8 cellular contexts compared by ENCODE assay signal in the genomic region with DNA sequence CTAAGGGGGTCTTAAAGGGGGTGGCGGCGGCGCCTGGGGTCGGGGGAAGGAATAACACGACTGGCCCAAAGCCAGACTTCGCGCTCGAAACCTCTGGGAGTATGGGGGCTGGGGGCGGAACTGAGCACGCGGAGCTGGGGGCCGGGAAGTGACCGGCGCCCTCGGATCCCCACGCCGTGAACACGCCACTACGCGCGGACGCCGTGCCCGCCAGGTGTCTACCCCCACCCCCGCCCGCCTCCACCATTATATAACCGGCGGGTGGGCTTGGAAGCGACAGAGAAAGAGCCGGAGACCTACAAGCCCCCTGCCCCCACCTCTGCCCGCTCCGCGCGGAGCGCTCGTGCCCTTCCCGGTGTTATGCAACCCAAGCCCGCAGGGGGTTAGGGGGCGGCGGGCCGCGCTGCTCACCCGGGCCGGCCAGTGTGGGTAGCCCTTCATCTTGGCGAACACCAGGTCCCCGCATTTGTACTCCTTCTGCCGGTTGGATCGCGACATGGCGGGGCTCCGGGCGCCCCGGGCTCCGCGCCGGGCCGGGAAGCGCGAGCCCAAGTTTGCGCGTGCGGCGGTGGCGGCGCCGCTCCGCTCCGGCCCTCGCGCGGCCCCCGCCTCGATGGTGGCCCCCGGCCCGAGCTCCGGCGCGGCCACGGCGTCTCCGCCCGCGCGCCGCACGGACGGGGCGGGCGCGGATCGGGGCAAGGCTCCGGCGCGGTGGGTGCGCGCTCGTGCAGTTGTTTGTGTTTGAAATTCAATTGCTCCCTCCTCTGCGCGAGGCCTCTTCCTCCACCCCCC. TPM values are rescaled to one million over a fixed set of nuclear protein-coding genes. Genes with fewer than 3 reads are reported as not detected.
A peak's percentile ranks its signal among the peaks of the same experiment; 100 is the strongest.
DNase-seq lines count a peak whose midpoint lies in the region; ATAC-seq, FAIRE-seq and TF ChIP-seq lines count a peak whose summit lies in the region.

A gene (minus strand): TSS at position 744 of the 792 bp plus-strand sequence. CDS start 246 bp downstream, at position 498.

- no peaks in the 10 kb centered on the region for H3K27me3 Mint-ChIP-seq in T-helper 17 cell
- no peaks in the 10 kb centered on the region for H3K27me3 Mint-ChIP-seq in dendritic cell treated with granulocyte-macrophage colony-stimulating factor and Interleukin-4, amounts not matched to agents 40 ng/mL and 50 ng/mL, for 4 days
- H3K27me3 Mint-ChIP-seq in stimulated activated naive B cell treated with anti-CD40 and anti-IgM and Interleukin-4, amounts not matched to agents 10 μg/mL and 1 μg/mL and 100 μg/mL, for 72 hours = no peaks in the 10 kb centered on the region

- CTCF ChIA-PET in HepG2 (lab: Yijun Ruan, JAX; ENCODE audit: low intra/inter-chr PET ratio, low total read pairs) = no interaction called here

- H4K20me1 ChIP-seq in HepG2 (ENCODE audit: insufficient read depth, low read length) = peaks cover 5% of the 10 kb centered on the region

- peaks cover 2% of the 10 kb centered on the region for H3K36me3 Mint-ChIP-seq in T-helper 17 cell (ENCODE audit: low read depth)
- peaks cover 46% of the 10 kb centered on the region for H3K36me3 Mint-ChIP-seq in dendritic cell treated with granulocyte-macrophage colony-stimulating factor and Interleukin-4, amounts not matched to agents 40 ng/mL and 50 ng/mL, for 4 days (ENCODE audit: low read depth)
- H3K36me3 Mint-ChIP-seq in stimulated activated naive B cell treated with anti-CD40 and anti-IgM and Interleukin-4, amounts not matched to agents 10 μg/mL and 1 μg/mL and 100 μg/mL, for 72 hours = peaks cover 19 to 42% of the 10 kb centered on the region in 2 donors

- BruUV-seq in HepG2 (replicated peaks; lab: Mats Ljungman, UMichigan) = no TSS peak

- H3K9ac ChIP-seq in HepG2 (ENCODE audit: insufficient read depth, low read depth, low read length) = peak within 1 kb of the TSS; percentile 95

- no peak; a peak in 1 of 4 replicates for TF ChIP-seq POLR2A in HepG2 (IDR thresholded peaks at IDR 0.05; ENCODE audit: insufficient read depth in 1 of 2, low read depth in 2 of 2, low read length in 2 of 2)

- peak within 1 kb of the TSS; percentile 87 to 90 (median 88) for H3K4me3 ChIP-seq in HepG2 (replicated peaks in 1 of 3; ENCODE audit: insufficient read depth in 1 of 3, low read depth in 2 of 3, low read length in 3 of 3)

- no peaks in the 10 kb centered on the region; a peak in 1 of 5 replicates for H3K27me3 ChIP-seq in HepG2 (ENCODE audit: control insufficient read depth in 1 of 2, insufficient read depth in 2 of 2, low read length in 2 of 2)

- DNase-seq in AG08396 (ENCODE audit: low spot score) (peak; percentile 50), T-helper 17 cell (peak in 1 of 3 donors; percentile 22), HepG2 (ENCODE audit: low spot score) (no peak), DMS79 (lab: John Stamatoyannopoulos, UW) (no peak)
- peak; percentile 30 for DNase-seq in stimulated activated naive B cell treated with anti-CD40 and anti-IgM and Interleukin-4, amounts not matched to agents 10 μg/mL and 1 μg/mL and 100 μg/mL, for 72 hours

- ATAC-seq in GM18873 (IDR thresholded peaks at IDR 0.05; ENCODE audit: low FRiP score, unreplicated experiment) = peak; percentile 12
- peak; percentile 15 for ATAC-seq in HG03342 (IDR thresholded peaks at IDR 0.05; ENCODE audit: unreplicated experiment)
- peak; percentile 29 for ATAC-seq in T-helper 17 cell
- ATAC-seq in HepG2 = no peak; the same call in 1 of the 3 replicates
- ATAC-seq in stimulated activated naive B cell treated with anti-CD40 and anti-IgM and Interleukin-4, amounts not matched to agents 10 μg/mL and 1 μg/mL and 100 μg/mL, for 72 hours (replicated peaks) = peak; percentile 32 to 38

- peak within 1 kb of the TSS; percentile 98 for H3K4me2 ChIP-seq in HepG2 (ENCODE audit: low read depth, low read length)

- H3K27ac ChIP-seq in HepG2 (ENCODE audit: extremely low read length, insufficient read depth, low read length) = peak within 1 kb of the TSS; percentile 100

- peaks cover 37% of the 10 kb centered on the region for H3K4me1 Mint-ChIP-seq in T-helper 17 cell
- H3K4me1 Mint-ChIP-seq in dendritic cell treated with granulocyte-macrophage colony-stimulating factor and Interleukin-4, amounts not matched to agents 40 ng/mL and 50 ng/mL, for 4 days (ENCODE audit: low read depth) = peaks cover 55% of the 10 kb centered on the region
- peaks cover 49 to 65% of the 10 kb centered on the region in 2 donors for H3K4me1 Mint-ChIP-seq in stimulated activated naive B cell treated with anti-CD40 and anti-IgM and Interleukin-4, amounts not matched to agents 10 μg/mL and 1 μg/mL and 100 μg/mL, for 72 hours

- TF ChIP-seq RAD21 in HepG2 (CRISPR knock-in tag; IDR thresholded peaks at IDR 0.05) = 0 out of 2 replicates have a peak, but pooled peaks have one; percentile 9

- POLR2A ChIA-PET in HepG2 (lab: Yijun Ruan, JAX) = interaction anchor here (1.0 to 4.5 kb wide), 7 partner anchors 10 to 91 kb away, joined by 3 to 67 read pairs (median 8); a partner anchor contains a TSS

- no peaks in the 10 kb centered on the region for H3K9me3 Mint-ChIP-seq in dendritic cell treated with granulocyte-macrophage colony-stimulating factor and Interleukin-4, amounts not matched to agents 40 ng/mL and 50 ng/mL, for 4 days
- H3K9me3 Mint-ChIP-seq in stimulated activated naive B cell treated with anti-CD40 and anti-IgM and Interleukin-4, amounts not matched to agents 10 μg/mL and 1 μg/mL and 100 μg/mL, for 72 hours = no peaks in the 10 kb centered on the region

- peak within 1 kb of the TSS; percentile 99 for H3K27ac Mint-ChIP-seq in T-helper 17 cell
- H3K27ac Mint-ChIP-seq in dendritic cell treated with granulocyte-macrophage colony-stimulating factor and Interleukin-4, amounts not matched to agents 40 ng/mL and 50 ng/mL, for 4 days = peak within 1 kb of the TSS; percentile 92
- H3K27ac Mint-ChIP-seq in stimulated activated naive B cell treated with anti-CD40 and anti-IgM and Interleukin-4, amounts not matched to agents 10 μg/mL and 1 μg/mL and 100 μg/mL, for 72 hours = peak within 1 kb of the TSS; percentile 97

- peaks cover 45% of the 10 kb centered on the region for H3K4me1 ChIP-seq in HepG2 (ENCODE audit: insufficient read depth, low read length)

- intact Hi-C loops in dendritic cell treated with granulocyte-macrophage colony-stimulating factor and Interleukin-4, amounts not matched to agents 40 ng/mL and 50 ng/mL, for 4 days (cut with micrococcal nuclease) = loop anchor here (1.0 kb wide), 2 partner anchors 10 to 16 kb away; a partner anchor contains a TSS
- intact Hi-C loops in HepG2 (cut with micrococcal nuclease; ENCODE audit: unreplicated experiment) = loop anchor here (1.0 kb wide), 1 partner anchor 16 kb away; a partner anchor contains a TSS

- H3K79me2 ChIP-seq in HepG2 (ENCODE audit: insufficient read depth, low read length) = peaks cover 59% of the 10 kb centered on the region

- FAIRE-seq in HepG2 (lab: Jason Lieb, UNC) = no peak

- no peaks in the 10 kb centered on the region for H3K36me3 ChIP-seq in HepG2 (replicated peaks in 1 of 2; ENCODE audit: control insufficient read depth in 1 of 2, insufficient read depth in 2 of 2, low read length in 2 of 2)

- no peak for TF ChIP-seq CTCF in HepG2 (CRISPR knock-in tag; IDR thresholded peaks at IDR 0.05)

- peak within 1 kb of the TSS; percentile 94 for H3K4me3 Mint-ChIP-seq in T-helper 17 cell
- H3K4me3 Mint-ChIP-seq in dendritic cell treated with granulocyte-macrophage colony-stimulating factor and Interleukin-4, amounts not matched to agents 40 ng/mL and 50 ng/mL, for 4 days = peak within 1 kb of the TSS; percentile 91
- H3K4me3 Mint-ChIP-seq in stimulated activated naive B cell treated with anti-CD40 and anti-IgM and Interleukin-4, amounts not matched to agents 10 μg/mL and 1 μg/mL and 100 μg/mL, for 72 hours = peak within 1 kb of the TSS; percentile 79 to 94

- no peak within 1 kb of the TSS for H2AFZ ChIP-seq in HepG2 (ENCODE audit: low read length)

- TF ChIP-seq EP300 in HepG2 (IDR thresholded peaks at IDR 0.05; ENCODE audit: low read depth in 2 of 2, low read length in 2 of 2) (peak in 1 of 2 experiments; percentile 10; a peak in 1 of 4 replicates), HepG2 (CRISPR knock-in tag; IDR thresholded peaks at IDR 0.05; ENCODE audit: borderline replicate concordance) (no peak)

- under 1% methylated on average over 28 of the region's 99 CpGs for WGBS in HepG2 (ENCODE audit: low lambda C conversion rate)

- in situ Hi-C loops in HepG2 (cut with HindIII; ENCODE audit: extremely low pct_ligation_motif_present, low pct_unique_long_range_greater_than_20kb) = no loop called here

- H3K9me3 ChIP-seq in T-helper 17 cell (ENCODE audit: control insufficient read depth, low read length, poor library complexity, severe bottlenecking) (no peaks in the 10 kb centered on the region), HepG2 (ENCODE audit: low read length) (no peaks in the 10 kb centered on the region)

TF ChIP-seq in HepG2, 621 proteins besides CTCF, POLR2A, EP300 and RAD21 (continues in another document):
- TF ChIP-seq ZNF674 (CRISPR knock-in tag; IDR thresholded peaks at IDR 0.05; ENCODE audit: low read depth) = 0 out of 2 replicates have a peak, but pooled peaks have one; percentile 16
- peak; percentile 45; the same call in 1 of the 2 replicates for TF ChIP-seq ZNF317 (CRISPR knock-in tag; IDR thresholded peaks at IDR 0.05)

RNA-seq across cellular contexts. Expression of the gene that starts here (rescaled TPM):
- total RNA-seq in T-helper 17 cell = 100 to 1,000 TPM in 1 of 2 donors, 10 to 100 TPM in 1; 75.3 to 100 TPM
- total RNA-seq in HepG2 (2016; rRNA removed; fragmentation: Illumina TruSeq; extraction: Trizol) = 183 and 196 TPM in 2 replicates
- 98.2 and 98.3 TPM in 2 replicates for total RNA-seq in HepG2 (2016; cell fraction: cytosol; rRNA removed; fragmentation: Illumina TruSeq; extraction: Trizol; ENCODE audit: low read depth)
- 165 and 204 TPM in 2 replicates for total RNA-seq in HepG2 (2016; cell fraction: insoluble cytoplasmic fraction; rRNA removed; fragmentation: Illumina TruSeq; extraction: Trizol)
- total RNA-seq in HepG2 (2016; cell fraction: membrane; rRNA removed; fragmentation: Illumina TruSeq; extraction: Trizol) = 258 and 266 TPM in 2 replicates
- total RNA-seq in HepG2 (2016; cell fraction: nucleus; rRNA removed; fragmentation: Illumina TruSeq; extraction: Trizol) = 89.8 and 111 TPM in 2 replicates
- polyA plus RNA-seq in HepG2 (2011; rRNA removed) = 128 and 156 TPM in 2 replicates
- polyA plus RNA-seq in HepG2 (2011; cell fraction: cytosol; rRNA removed) = 115 and 119 TPM in 2 replicates
- 57.2 and 81.2 TPM in 2 replicates for polyA plus RNA-seq in HepG2 (2011; cell fraction: nucleus; rRNA removed)
- 124 and 162 TPM in 2 replicates for polyA plus RNA-seq in HepG2 (2012)
- 177 and 192 TPM in 2 replicates for polyA plus RNA-seq in HepG2 (2016; cell fraction: cytosol; fragmentation: Illumina TruSeq; extraction: Trizol; ENCODE audit: low read depth)
- 263 and 292 TPM in 2 replicates for polyA plus RNA-seq in HepG2 (2016; cell fraction: insoluble cytoplasmic fraction; fragmentation: Illumina TruSeq; extraction: Trizol; ENCODE audit: low read depth)
- polyA plus RNA-seq in HepG2 (2016; cell fraction: membrane; fragmentation: Illumina TruSeq; extraction: Trizol; ENCODE audit: low read depth) = 342 and 343 TPM in 2 replicates
- polyA plus RNA-seq in HepG2 (2016; cell fraction: nucleus; fragmentation: Illumina TruSeq; extraction: Trizol; ENCODE audit: insufficient read depth, low read depth) = 211 and 230 TPM in 2 replicates
- 134 and 389 TPM in 2 replicates for polyA minus RNA-seq in HepG2 (2011; rRNA and poly(A)+ RNA removed; ENCODE audit: low replicate concordance)
- polyA minus RNA-seq in HepG2 (2011; cell fraction: cytosol; rRNA and poly(A)+ RNA removed) = 64.6 and 71.8 TPM in 2 replicates
- polyA minus RNA-seq in HepG2 (2011; cell fraction: nucleus; rRNA and poly(A)+ RNA removed) = 30.8 and 31.2 TPM in 2 replicates

Comparison
In these comparisons a context has a peak if more than half of its experiments do, and no peak if none do; other contexts are left out.
1. DNase-seq: peak in AG08396 (single experiment) and stimulated activated naive B cell treated with anti-CD40 and anti-IgM and Interleukin-4, amounts not matched to agents 10 μg/mL and 1 μg/mL and 100 μg/mL, for 72 hours (single experiment); none in HepG2 (single experiment) and DMS79 (single experiment).
2. Peak in every context shown above with its lines, with median percentiles within 50 percentile points of each other: H3K27ac Mint-ChIP-seq and H3K4me3 Mint-ChIP-seq.